9 cellular contexts compared by ENCODE assay signal in the genomic region with DNA sequence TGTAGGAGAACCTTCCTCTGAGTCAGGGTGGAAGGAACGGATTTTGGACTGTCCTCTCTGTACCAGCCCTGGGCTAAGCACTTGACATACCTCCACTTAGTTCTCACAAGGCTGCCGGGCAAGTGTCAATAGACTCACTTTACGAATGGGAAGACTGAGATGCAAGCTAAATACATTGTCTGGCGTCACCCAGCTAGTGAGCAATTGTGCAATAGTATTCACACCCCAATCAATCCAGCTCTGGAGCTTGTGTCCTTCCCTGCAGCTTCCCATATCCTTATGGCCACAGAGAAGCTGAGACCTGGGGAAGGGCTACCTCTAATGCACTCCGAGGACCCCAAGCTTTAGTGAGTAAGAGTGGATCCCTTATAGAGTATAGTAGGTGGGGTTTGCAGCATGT. TPM values are rescaled to one million over a fixed set of nuclear protein-coding genes. Genes with fewer than 3 reads are reported as not detected.
"Had no signal": no experiment of that assay in that cellular context is flagged by ENCODE, and none has a peak within 500 bp of the region (broad histone marks: within the 10 kb centered on the region; RNA-seq: fewer than 3 reads in every experiment).

No MANE protein-coding gene starts in this region.

- ATAC-seq: GM12878 had no signal

- FAIRE-seq: G401.6, GM12878, GM12891, GM12892, GM18507, GM19239 had no signal

- H3K4me3 ChIP-seq: GM12878 had no signal

- DNase-seq: GDM1, GF-D8 had no signal

RNA-seq across cellular contexts. Expression of gene SLC6A2, which starts 39.8 kb away (rescaled TPM):
- total RNA-seq: G401, GM12878 had no signal
- polyA plus RNA-seq: GM12878 had no signal
